In the genomic region with DNA sequence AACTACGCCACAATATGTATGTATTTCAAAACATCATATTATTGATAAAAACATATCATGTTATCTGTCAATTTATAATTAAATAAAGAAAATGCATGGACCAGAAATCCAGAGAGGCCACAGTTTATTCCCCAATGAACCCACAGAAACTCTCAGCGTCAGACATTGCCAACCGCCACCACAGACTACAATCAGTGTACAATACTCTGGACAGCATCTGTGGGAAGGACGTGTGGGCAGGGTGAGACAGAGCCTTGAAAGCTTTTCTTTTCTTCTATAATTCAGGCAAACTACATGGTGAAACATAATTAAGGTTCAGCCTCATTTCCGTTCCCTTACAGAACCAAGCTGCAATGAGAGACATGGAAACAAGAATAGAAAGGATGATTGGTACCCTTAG, we compare ENCODE assay signal across 8 cellular contexts.
"Had no signal": no experiment of that assay in that cellular context is flagged by ENCODE, and none has a peak within 500 bp of the region (broad histone marks: within the 10 kb centered on the region; RNA-seq: fewer than 3 reads in every experiment).

No MANE protein-coding gene starts in this region.

- H3K36me3 ChIP-seq: HAP-1 had no signal

- H3K9ac ChIP-seq: GM23248 had no signal

- DNase-seq: GM23248, GOT3, H7, HFFc6, KBM-7 had no signal

- ATAC-seq: HCT116, HepG2 had no signal

- H3K4me3 ChIP-seq: GM23248, HAP-1 had no signal

- H3K9me3 ChIP-seq: HAP-1 had no signal

- H3K27ac ChIP-seq: GM23248 had no signal

- H2AFZ ChIP-seq: GM23248 had no signal
